23 cellular contexts compared by ENCODE assay signal in genomic region chr10:52276982-52277381, GRCh38. TPM values are rescaled to one million over a fixed set of nuclear protein-coding genes. Genes with fewer than 3 reads are reported as not detected.
"Had no signal": no experiment of that assay in that cellular context is flagged by ENCODE, and none has a peak within 500 bp of the region (broad histone marks: within the 10 kb centered on the region; RNA-seq: fewer than 3 reads in every experiment).

No MANE protein-coding gene starts in this region.

- H3K4me1 ChIP-seq: SJCRH30 had no signal

- H3K4me3 ChIP-seq: MG63, SJCRH30 had no signal

- H3K36me3 ChIP-seq: MG63, SJCRH30 had no signal

- H3K27me3 ChIP-seq: MG63, SJCRH30 had no signal

- H3K27ac ChIP-seq: SJCRH30 had no signal

- FAIRE-seq: HepG2 had no signal

- ATAC-seq: HepG2, Panc1, Right ventricle myocardium inferior, SK-N-SH treated with all-trans-retinoic acid at 6 μM for 48 hours had no signal

- DNase-seq: IMR-90, Karpas-422, KG1, MG63, NCI-H1092 treated with DMSO at 0.1 percent for 48 hours, NCI-H1436, NCI-H187, NCI-H2029, NCI-H2081 treated with DMSO at 0.1 percent for 48 hours, NCI-H2171, NCI-H226, NCI-H446, NCI-H510A, NCI-H524 treated with DMSO at 0.1 percent for 48 hours, NCI-H69, NCI-H774, SHP77 treated with DMSO at 0.1 percent for 48 hours, SJCRH30 had no signal

RNA-seq across cellular contexts. Expression of gene DKK1, which starts 37.1 kb away (rescaled TPM):
- total RNA-seq: HT1080, Right ventricle myocardium inferior had no signal
